8 cellular contexts compared by ENCODE assay signal in the genomic region with DNA sequence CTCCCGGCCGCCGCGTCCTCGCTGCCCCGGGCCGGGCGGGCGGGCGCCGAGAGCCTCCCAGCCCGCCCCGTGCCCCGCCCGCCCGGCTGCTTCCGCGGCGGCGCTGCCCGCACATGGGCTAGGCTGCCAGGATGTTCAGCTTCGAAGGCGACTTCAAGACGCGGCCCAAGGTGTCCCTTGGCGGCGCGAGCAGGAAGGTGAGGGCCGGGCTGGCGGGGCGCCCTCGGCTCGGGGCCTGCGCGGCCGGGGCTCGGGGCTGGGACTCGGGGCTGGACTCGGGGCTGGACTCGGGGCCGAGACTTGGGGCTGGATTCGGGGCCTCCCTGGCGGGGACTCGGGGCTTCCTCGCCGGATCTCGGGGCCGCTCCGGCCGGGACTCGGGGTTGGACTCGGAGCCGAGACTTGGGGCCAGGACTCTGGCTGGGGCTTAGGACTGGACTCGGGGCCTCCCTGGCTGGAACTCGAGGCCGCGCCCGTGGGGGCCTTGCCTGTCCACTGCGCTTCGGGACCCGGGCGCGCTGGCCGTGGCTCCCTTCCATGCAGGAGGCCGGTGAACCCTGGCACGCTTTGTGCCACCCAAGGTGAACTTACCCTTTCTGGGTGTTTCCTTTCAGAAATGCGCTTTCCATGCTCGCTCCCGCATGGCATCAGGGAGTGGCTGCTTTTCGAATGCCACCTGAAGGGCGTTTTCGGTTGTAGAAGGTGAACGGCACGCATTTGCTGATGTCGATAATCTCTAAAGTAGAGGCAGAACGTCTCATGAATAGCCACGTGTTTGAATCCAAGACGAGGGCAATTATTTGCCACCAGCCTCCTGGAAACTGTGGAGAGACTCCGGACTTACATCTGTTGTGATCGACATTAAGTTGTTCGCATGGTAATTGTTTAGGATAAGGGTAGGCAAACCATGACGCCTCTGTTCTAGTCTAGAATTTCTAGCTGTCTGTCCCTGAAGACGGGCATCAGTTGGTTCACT. TPM values are rescaled to one million over a fixed set of nuclear protein-coding genes. Genes with fewer than 3 reads are reported as not detected.
A peak's percentile ranks its signal among the peaks of the same experiment; 100 is the strongest.
DNase-seq lines count a peak whose midpoint lies in the region; ATAC-seq and TF ChIP-seq lines count a peak whose summit lies in the region.

No MANE protein-coding gene starts in this region.

- no peaks in the 10 kb centered on the region for H3K9me3 ChIP-seq in CD4-positive, alpha-beta T cell (ENCODE audit: control insufficient read depth, low read length)
- H3K9me3 ChIP-seq in stomach smooth muscle (ENCODE audit: control insufficient read depth in 2 of 2, low read length in 2 of 2) = no peaks in the 10 kb centered on the region

- ATAC-seq in CD4-positive, alpha-beta T cell (ENCODE audit: poor library complexity) = peak; percentile 57
- peak; percentile 53 for ATAC-seq in GM21390 (IDR thresholded peaks at IDR 0.05; ENCODE audit: unreplicated experiment)
- ATAC-seq in naive thymus-derived CD8-positive, alpha-beta T cell = peak; percentile 71 to 80

- peaks cover 41% of the 10 kb centered on the region for H3K36me3 Mint-ChIP-seq in CD4-positive, alpha-beta T cell (ENCODE audit: low read depth)
- H3K36me3 Mint-ChIP-seq in endothelial cell (ENCODE audit: low read depth, unreplicated experiment) = peaks cover 22% of the 10 kb centered on the region
- H3K36me3 Mint-ChIP-seq in naive thymus-derived CD8-positive, alpha-beta T cell = peaks cover 0 to 33% (median 0%) of the 10 kb centered on the region in 3 donors

- peak overlapping the region; percentile 80 to 84 for H3K9ac ChIP-seq in stomach smooth muscle (ENCODE audit: low read length in 2 of 2)

- TF ChIP-seq CTCF in CD4-positive, alpha-beta T cell (IDR thresholded peaks at IDR 0.05) = no peak
- TF ChIP-seq CTCF in endothelial cell (IDR thresholded peaks at IDR 0.05; ENCODE audit: unreplicated experiment) = no peak

- H3K4me1 Mint-ChIP-seq in CD4-positive, alpha-beta T cell (ENCODE audit: low read depth) = peaks cover 57% of the 10 kb centered on the region
- peaks cover 26% of the 10 kb centered on the region for H3K4me1 Mint-ChIP-seq in endothelial cell (ENCODE audit: unreplicated experiment)
- H3K4me1 Mint-ChIP-seq in naive thymus-derived CD8-positive, alpha-beta T cell = peaks cover 27 to 59% (median 54%) of the 10 kb centered on the region in 4 donors

- DNase-seq in CD4-positive, alpha-beta T cell = peak in 9 of 10 experiments; percentile 32 to 68 (median 56)
- peak; percentile 46 for DNase-seq in HuH-7 (ENCODE audit: low spot score)
- peak; percentile 25 to 51 for DNase-seq in activated CD4-positive, alpha-beta T cell treated with anti-CD3 and anti-CD28 coated beads, Interleukin-2, amount 50 U/mL, for 48 hours
- DNase-seq in endothelial cell (ENCODE audit: low spot score) = peak; percentile 63
- peak in 8 of 10 donors; percentile 31 to 76 (median 58) for DNase-seq in naive thymus-derived CD8-positive, alpha-beta T cell
- DNase-seq in iPS-NIHi7 (ENCODE audit: extremely low spot score) = no peak

- no peaks in the 10 kb centered on the region for H3K27me3 Mint-ChIP-seq in CD4-positive, alpha-beta T cell
- peaks cover 5% of the 10 kb centered on the region for H3K27me3 Mint-ChIP-seq in endothelial cell (ENCODE audit: unreplicated experiment)
- no peaks in the 10 kb centered on the region for H3K27me3 Mint-ChIP-seq in naive thymus-derived CD8-positive, alpha-beta T cell

- peaks cover 28% of the 10 kb centered on the region for H3K4me1 ChIP-seq in stomach smooth muscle (ENCODE audit: control insufficient read depth, insufficient read depth, low read length)

- CTCF ChIA-PET in CD4-positive, alpha-beta T cell (lab: Charles Lee) = interaction anchor here (0.6 kb wide), 1 partner anchor 1558 kb away, joined by 3 read pairs; no protein-coding TSS in a partner anchor

- peak overlapping the region; percentile 61 to 87 for H3K4me3 ChIP-seq in stomach smooth muscle (ENCODE audit: low read length in 2 of 2)

- H3K4me3 Mint-ChIP-seq in CD4-positive, alpha-beta T cell = peak overlapping the region; percentile 82
- peak overlapping the region; percentile 90 for H3K4me3 Mint-ChIP-seq in endothelial cell (ENCODE audit: unreplicated experiment)
- H3K4me3 Mint-ChIP-seq in naive thymus-derived CD8-positive, alpha-beta T cell = peak overlapping the region; percentile 66 to 92 (median 79)

- intact Hi-C loops in CD4-positive, alpha-beta T cell (cut with DNase I, micrococcal nuclease) = loop anchor here (2.0 to 10.0 kb wide), 7 partner anchors 165 to 1845 kb away; a partner anchor contains a TSS

- peaks cover 0 to 11% of the 10 kb centered on the region in 2 donors for H3K36me3 ChIP-seq in stomach smooth muscle (ENCODE audit: control insufficient read depth in 2 of 2, insufficient read depth in 2 of 2, low read length in 2 of 2)

- POLR2A ChIA-PET in CD4-positive, alpha-beta T cell (lab: Charles Lee) = interaction anchor here (0.7 to 1.5 kb wide), 2 partner anchors 246 to 1495 kb away, joined by 3 to 4 read pairs; a partner anchor contains a TSS
- POLR2A ChIA-PET in naive thymus-derived CD8-positive, alpha-beta T cell (lab: Charles Lee) = no interaction called here

- peak overlapping the region; percentile 82 for H3K27ac ChIP-seq in CD4-positive, alpha-beta T cell (ENCODE audit: low read depth, low read length)
- H3K27ac ChIP-seq in stomach smooth muscle (ENCODE audit: low read length) = peak overlapping the region; percentile 76

- peak overlapping the region; percentile 71 for H3K27ac Mint-ChIP-seq in CD4-positive, alpha-beta T cell
- H3K27ac Mint-ChIP-seq in endothelial cell (ENCODE audit: unreplicated experiment) = no peak overlapping the region
- peak overlapping the region; percentile 76 to 90 (median 86) for H3K27ac Mint-ChIP-seq in naive thymus-derived CD8-positive, alpha-beta T cell

- H3K27me3 ChIP-seq in CD4-positive, alpha-beta T cell (ENCODE audit: control insufficient read depth, insufficient read depth, low read length) = no peaks in the 10 kb centered on the region
- no peaks in the 10 kb centered on the region for H3K27me3 ChIP-seq in stomach smooth muscle (ENCODE audit: control insufficient read depth in 1 of 2, insufficient read depth in 2 of 2, low read length in 2 of 2)

- H3K9me3 Mint-ChIP-seq in CD4-positive, alpha-beta T cell = no peaks in the 10 kb centered on the region
- no peaks in the 10 kb centered on the region for H3K9me3 Mint-ChIP-seq in endothelial cell (ENCODE audit: unreplicated experiment)
- no peaks in the 10 kb centered on the region for H3K9me3 Mint-ChIP-seq in naive thymus-derived CD8-positive, alpha-beta T cell

RNA-seq across cellular contexts. Expression of a gene that starts 0.7 kb away (rescaled TPM):
- 10 to 100 TPM; 30.8 to 32.3 TPM for total RNA-seq in CD4-positive, alpha-beta T cell
- total RNA-seq in endothelial cell (ENCODE audit: unreplicated experiment) = 54.2 TPM
- total RNA-seq in naive thymus-derived CD8-positive, alpha-beta T cell = 10 to 100 TPM; 55.8 to 59.4 TPM
- 10 to 100 TPM; 17.5 to 29.0 (median 27.3) TPM for polyA plus RNA-seq in naive thymus-derived CD8-positive, alpha-beta T cell
